Comparison of ENCODE assay signal across 8 cellular contexts in genomic region chr2:97662895-97663625, GRCh38. TPM values are rescaled to one million over a fixed set of nuclear protein-coding genes. Genes with fewer than 3 reads are reported as not detected.
A peak's percentile ranks its signal among the peaks of the same experiment; 100 is the strongest.
DNase-seq lines count a peak whose midpoint lies in the region; ATAC-seq and TF ChIP-seq lines count a peak whose summit lies in the region.

No MANE protein-coding gene starts in this region.

- peaks cover 31% of the 10 kb centered on the region for H3K4me1 ChIP-seq in ACC112 (ENCODE audit: control insufficient read depth, insufficient read depth, low read length, unreplicated experiment)

- peak overlapping the region; percentile 59 for H2AFZ ChIP-seq in ACC112 (ENCODE audit: low read length, unreplicated experiment)

- TF ChIP-seq CTCF in activated CD8-positive, alpha-beta T cell treated with anti-CD3 and anti-CD28 coated beads for 36 hours (IDR thresholded peaks at IDR 0.05), result no peak

- peak overlapping the region; percentile 96 for H3K27ac ChIP-seq in ACC112 (ENCODE audit: low read depth, low read length)

- no peaks in the 10 kb centered on the region for H3K27me3 Mint-ChIP-seq in activated CD8-positive, alpha-beta T cell treated with anti-CD3 and anti-CD28 coated beads for 36 hours

- POLR2A ChIA-PET in activated CD8-positive, alpha-beta T cell treated with anti-CD3 and anti-CD28 coated beads for 36 hours (lab: Charles Lee), result interaction anchor here (0.7 to 8.6 kb wide), 16 partner anchors 11 to 83 kb away, joined by 3 to 210 read pairs (median 6); partner anchors contain the start of genes ANKRD36B, COX5B and ZAP70

- peak; percentile 31 for ATAC-seq in GM18519 (IDR thresholded peaks at IDR 0.05; ENCODE audit: low FRiP score, unreplicated experiment)
- peak; percentile 54 for ATAC-seq in HG03045 (IDR thresholded peaks at IDR 0.05; ENCODE audit: unreplicated experiment)
- peak; percentile 72 for ATAC-seq in activated CD8-positive, alpha-beta T cell treated with anti-CD3 and anti-CD28 coated beads for 36 hours

- peaks cover 27% of the 10 kb centered on the region for H3K4me1 Mint-ChIP-seq in activated CD8-positive, alpha-beta T cell treated with anti-CD3 and anti-CD28 coated beads for 36 hours (ENCODE audit: low read depth)

- H3K36me3 Mint-ChIP-seq in activated CD8-positive, alpha-beta T cell treated with anti-CD3 and anti-CD28 coated beads for 36 hours (ENCODE audit: low read depth), result peaks cover 41% of the 10 kb centered on the region

- H3K4me3 ChIP-seq in ACC112 (ENCODE audit: low read depth, low read length), result peak overlapping the region; percentile 85

- peaks cover 28% of the 10 kb centered on the region for H3K79me2 ChIP-seq in ACC112 (ENCODE audit: control insufficient read depth, insufficient read depth, low read length, unreplicated experiment)

- H3K36me3 ChIP-seq in ACC112 (ENCODE audit: insufficient read depth, low read length), result no peaks in the 10 kb centered on the region

- H3K9me3 Mint-ChIP-seq in activated CD8-positive, alpha-beta T cell treated with anti-CD3 and anti-CD28 coated beads for 36 hours, result no peaks in the 10 kb centered on the region

- no peaks in the 10 kb centered on the region for H3K27me3 ChIP-seq in ACC112 (ENCODE audit: insufficient read depth, low read length)

- intact Hi-C loops in activated CD8-positive, alpha-beta T cell treated with anti-CD3 and anti-CD28 coated beads for 36 hours (cut with micrococcal nuclease), result no loop called here

- peak; percentile 16 to 76 for DNase-seq in NCI-H526 (lab: John Stamatoyannopoulos, UW)
- DNase-seq in activated CD8-positive, alpha-beta T cell treated with anti-CD3 and anti-CD28 coated beads for 36 hours, result peak; percentile 96
- DNase-seq in effector CD4-positive, alpha-beta T cell, result peak; percentile 61
- peak; percentile 69 to 70 for DNase-seq in lung microvascular endothelial cell (ENCODE audit: low read depth in 2 of 2)
- peak; percentile 70 to 84 (median 78) for DNase-seq in stimulated activated CD4-positive, alpha-beta T cell treated with anti-CD3 and anti-CD28 coated beads, TNF-alpha, amount 100 ng/mL, for 48 hours (ENCODE audit: low read depth in 3 of 3)

- CTCF ChIA-PET in activated CD8-positive, alpha-beta T cell treated with anti-CD3 and anti-CD28 coated beads for 36 hours (lab: Charles Lee), result interaction anchor here (0.9 to 6.7 kb wide), 12 partner anchors 9 to 80 kb away, joined by 3 to 137 read pairs (median 13); partner anchors contain the start of genes COX5B and ZAP70

- H3K4me3 Mint-ChIP-seq in activated CD8-positive, alpha-beta T cell treated with anti-CD3 and anti-CD28 coated beads for 36 hours, result peak overlapping the region; percentile 91

- peak overlapping the region; percentile 99 for H3K27ac Mint-ChIP-seq in activated CD8-positive, alpha-beta T cell treated with anti-CD3 and anti-CD28 coated beads for 36 hours

RNA-seq across cellular contexts. Expression of gene ACTR1B, which starts 0.8 kb away (rescaled TPM):
- total RNA-seq in activated CD8-positive, alpha-beta T cell treated with anti-CD3 and anti-CD28 coated beads for 36 hours, result 100 to 1,000 TPM; 143 to 150 TPM
- total RNA-seq in lung microvascular endothelial cell, result 50.1 and 63.9 TPM in 2 replicates

RNA-seq across cellular contexts. Expression of gene C2orf92, which starts 6.5 kb away (rescaled TPM):
- total RNA-seq in activated CD8-positive, alpha-beta T cell treated with anti-CD3 and anti-CD28 coated beads for 36 hours, result 10 to 100 TPM in 1 of 2 experiments, 1 to 10 TPM in 1; 6.8 to 11.7 TPM
- 0.79 and 1.1 TPM in 2 replicates for total RNA-seq in lung microvascular endothelial cell

RNA-seq across cellular contexts. Expression of gene COX5B, which starts 17.2 kb away (rescaled TPM):
- total RNA-seq in activated CD8-positive, alpha-beta T cell treated with anti-CD3 and anti-CD28 coated beads for 36 hours, result 100 to 1,000 TPM; 233 to 238 TPM
- 459 and 472 TPM in 2 replicates for total RNA-seq in lung microvascular endothelial cell

RNA-seq across cellular contexts. Expression of gene ZAP70, which starts 50.3 kb away (rescaled TPM):
- 100 to 1,000 TPM; 218 TPM for total RNA-seq in activated CD8-positive, alpha-beta T cell treated with anti-CD3 and anti-CD28 coated beads for 36 hours
- total RNA-seq in lung microvascular endothelial cell, result under 0.01 TPM in 1 of 2 replicates, not detected in the other

Comparison
In these comparisons a context has a peak if more than half of its experiments do, and no peak if none do; other contexts are left out.
1. Peak in every context shown above with its lines: DNase-seq, ATAC-seq, H3K4me3 ChIP-seq and H3K27ac ChIP-seq.
2. DNase-seq: peak in every context shown above with its lines; median percentile 96 in activated CD8-positive, alpha-beta T cell treated with anti-CD3 and anti-CD28 coated beads for 36 hours; 78 in stimulated activated CD4-positive, alpha-beta T cell treated with anti-CD3 and anti-CD28 coated beads, TNF-alpha, amount 100 ng/mL, for 48 hours; 70 in lung microvascular endothelial cell; 61 in effector CD4-positive, alpha-beta T cell; 46 in NCI-H526.